In genomic region chr5:39140558-39141168, GRCh38 we compare ENCODE assay signal across 15 cellular contexts.
"Had no signal": no experiment of that assay in that cellular context is flagged by ENCODE, and none has a peak within 500 bp of the region (broad histone marks: within the 10 kb centered on the region; RNA-seq: fewer than 3 reads in every experiment).

No MANE protein-coding gene starts in this region.

- H3K27me3 Mint-ChIP-seq: activated CD4-positive, alpha-beta memory T cell treated with anti-CD3 and anti-CD28 coated beads, Interleukin-2, amount 10 ng/mL, durations not matched to agents 7 days and 5 days had no signal

- H3K9me3 Mint-ChIP-seq: activated CD4-positive, alpha-beta memory T cell treated with anti-CD3 and anti-CD28 coated beads, Interleukin-2, amount 10 ng/mL, durations not matched to agents 7 days and 5 days had no signal

- H3K27ac ChIP-seq: brain microvascular endothelial cell, lower lobe of right lung, thyroid gland, uterus had no signal

- H3K36me3 ChIP-seq: brain microvascular endothelial cell, thyroid gland, uterus had no signal

- DNase-seq: activated CD4-positive, alpha-beta memory T cell treated with anti-CD3 and anti-CD28 coated beads, Interleukin-2, amount 10 ng/mL, durations not matched to agents 7 days and 5 days; activated CD4-positive, alpha-beta T cell treated with anti-CD3 and anti-CD28 coated beads for 1 hour; activated naive CD4-positive, alpha-beta T cell; brain microvascular endothelial cell; dermis blood vessel endothelial cell; hypothalamus; lower lobe of right lung; midbrain; retina; stimulated activated CD4-positive, alpha-beta T cell treated with anti-CD3 and anti-CD28 coated beads, Interleukin-15, amount 100 ng/mL, for 24 hours; stimulated activated CD4-positive, alpha-beta T cell treated with anti-CD3 and anti-CD28 coated beads, Interleukin-4, amount 100 ng/mL, for 4 hours; T-helper 9 cell; thyroid gland; uterus had no signal

- H3K9me3 ChIP-seq: lower lobe of right lung, thyroid gland, uterus had no signal

- H3K27ac Mint-ChIP-seq: activated CD4-positive, alpha-beta memory T cell treated with anti-CD3 and anti-CD28 coated beads, Interleukin-2, amount 10 ng/mL, durations not matched to agents 7 days and 5 days had no signal

- H3K4me1 ChIP-seq: lower lobe of right lung, thyroid gland, uterus had no signal

- ATAC-seq: esophagus mucosa, lower lobe of right lung had no signal

- H3K27me3 ChIP-seq: brain microvascular endothelial cell, thyroid gland, uterus had no signal

- H3K4me3 ChIP-seq: lower lobe of right lung, thyroid gland, uterus had no signal

- H3K4me3 Mint-ChIP-seq: activated CD4-positive, alpha-beta memory T cell treated with anti-CD3 and anti-CD28 coated beads, Interleukin-2, amount 10 ng/mL, durations not matched to agents 7 days and 5 days had no signal
